12 cellular contexts compared by ENCODE assay signal in the genomic region with DNA sequence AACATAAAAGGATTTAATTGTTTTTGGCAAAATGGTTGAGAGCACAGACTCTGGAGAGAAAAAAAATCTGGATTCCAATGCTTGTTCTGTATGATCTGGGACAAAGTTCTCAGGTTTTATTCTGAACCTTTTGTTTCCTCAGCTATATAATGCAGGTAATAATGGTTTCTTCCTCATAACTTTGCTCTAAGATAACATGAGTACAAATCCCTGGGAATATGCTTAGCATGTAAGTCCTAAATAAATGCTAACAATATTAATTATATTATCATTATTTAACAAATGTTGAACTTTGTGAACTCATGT. TPM values are rescaled to one million over a fixed set of nuclear protein-coding genes. Genes with fewer than 3 reads are reported as not detected.
"Had no signal": no experiment of that assay in that cellular context is flagged by ENCODE, and none has a peak within 500 bp of the region (broad histone marks: within the 10 kb centered on the region; RNA-seq: fewer than 3 reads in every experiment).

No MANE protein-coding gene starts in this region.

- DNase-seq: KG1; NCI-H1436 treated with DMSO at 0.1 percent for 48 hours; NK-92 treated with Interleukin-12 subunit alpha and Interleukin-12 subunit beta, amount 100 ng/mL, for 24 hours; SHP77 had no signal

- H3K9me3 ChIP-seq: SJCRH30 had no signal

- H3K27ac ChIP-seq: RWPE1, SJCRH30 had no signal

- H3K4me1 ChIP-seq: SJCRH30 had no signal

- H3K4me3 ChIP-seq: SJCRH30 had no signal

- H3K36me3 ChIP-seq: SJCRH30 had no signal

RNA-seq across cellular contexts. Expression of a gene that starts 44.5 kb away (rescaled TPM):
- total RNA-seq: SJCRH30 had no signal

RNA-seq across cellular contexts. Expression of a gene that starts 49.7 kb away (rescaled TPM):
- total RNA-seq: HepG2, HT1080, IMR-90, M059J, OCI-LY7, PC-3, SJCRH30 had no signal
- polyA plus RNA-seq: HepG2, IMR-90 had no signal
